In the genomic region with DNA sequence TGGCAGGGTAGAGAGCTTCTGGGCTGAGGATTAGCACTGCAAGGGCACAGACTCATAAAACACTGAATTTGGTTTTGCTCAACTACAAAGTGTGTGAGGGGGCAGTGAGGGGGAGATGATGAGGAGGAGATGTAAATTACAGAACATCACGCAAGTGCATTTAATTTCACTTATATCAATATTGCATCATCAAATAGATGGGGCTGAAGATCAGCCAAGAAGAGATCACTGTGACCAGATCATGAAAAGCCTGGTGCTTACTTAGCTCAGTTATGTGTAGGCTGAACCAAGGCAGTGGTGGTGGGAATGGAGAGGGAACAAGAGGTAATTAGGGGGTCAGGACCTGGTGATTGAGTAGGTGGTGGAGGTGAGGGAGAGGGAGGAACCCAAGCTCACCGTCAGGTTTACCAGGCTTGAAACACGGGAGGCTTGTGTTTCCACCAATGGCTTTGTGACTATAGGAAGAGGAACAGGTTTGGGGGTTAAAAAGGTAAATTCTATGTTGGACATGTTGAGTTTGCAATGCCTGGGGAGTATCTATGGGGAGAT, we compare ENCODE assay signal across 17 cellular contexts. TPM values are rescaled to one million over a fixed set of nuclear protein-coding genes. Genes with fewer than 3 reads are reported as not detected.
DNase-seq lines count a peak whose midpoint lies in the region; ATAC-seq, FAIRE-seq and TF ChIP-seq lines count a peak whose summit lies in the region.
"Had no signal": no experiment of that assay in that cellular context is flagged by ENCODE, and none has a peak within 500 bp of the region (broad histone marks: within the 10 kb centered on the region; RNA-seq: fewer than 3 reads in every experiment).

No MANE protein-coding gene starts in this region.

- H3K4me3 ChIP-seq in H1 (ENCODE audit: extremely low read depth in 1 of 4, insufficient read depth in 2 of 4, low read depth in 3 of 4, low read length in 4 of 4): no peak overlapping the region
- H3K4me3 ChIP-seq: GM12878, GM23248 had no signal

- FAIRE-seq in H1 (lab: Jason Lieb, UNC): no peak
- FAIRE-seq: GM12878, GM18507 had no signal

- CTCF ChIA-PET in CD4-positive, alpha-beta T cell (lab: Charles Lee): interaction anchor here (1.2 kb wide), 1 partner anchor 57 kb away, joined by 3 read pairs; no protein-coding TSS in a partner anchor
- CTCF ChIA-PET in H1 (lab: Charles Lee; ENCODE audit: partially characterized antibody) (interaction anchor here (0.7 to 3.3 kb wide), 6 partner anchors 9 to 148 kb away, joined by 3 to 9 read pairs (median 4); no protein-coding TSS in a partner anchor), HEK293T (lab: Yijun Ruan, JAX) (interaction anchor here (0.7 to 1.3 kb wide), 2 partner anchors 14 to 112 kb away, joined by 3 to 5 read pairs; no protein-coding TSS in a partner anchor)

- TF ChIP-seq EP300 in H1 (IDR thresholded peaks at IDR 0.05; ENCODE audit: borderline replicate concordance in 1 of 2, low read depth in 2 of 2, low read length in 2 of 2): no peak

- peaks cover 11% of the 10 kb centered on the region for H3K27me3 Mint-ChIP-seq in CD4-positive, alpha-beta T cell
- no peaks in the 10 kb centered on the region; the same call in 1 of the 2 replicates for H3K27me3 Mint-ChIP-seq in H9 (ENCODE audit: low read depth)
- H3K27me3 Mint-ChIP-seq in neural crest cell (ENCODE audit: low read depth): peaks cover 22% of the 10 kb centered on the region

- H2BK5ac ChIP-seq in H9 (ENCODE audit: insufficient read length, low read length) (no peak overlapping the region), H1 (ENCODE audit: low read depth, low read length) (no peak overlapping the region)

- no CpG with 5 or more reads among the region's 3 CpGs for WGBS in H9 (ENCODE audit: extremely low coverage, insufficient read length, low lambda C conversion rate)
- WGBS in H1 (ENCODE audit: extremely low coverage in 1 of 2, insufficient coverage in 1 of 2, insufficient read length in 1 of 2, insufficient replicate concordance in 2 of 2, low coverage in 1 of 2, low lambda C conversion rate in 2 of 2, missing lambda C conversion rate in 1 of 2), 2 experiments: 84% methylated on average over 3 of the region's 3 CpGs; no CpG with 5 or more reads in 1 of the 2 experiments

- no peak for TF ChIP-seq RAD21 in H1 (IDR thresholded peaks at IDR 0.05 in 1 of 2, conservative IDR thresholded peaks at IDR 0.05 in 1 of 2; ENCODE audit: low read depth in 2 of 2, low read length in 2 of 2)

- no peak overlapping the region for H4K5ac ChIP-seq in H9 (ENCODE audit: insufficient read length, low read depth, low read length)
- H4K5ac ChIP-seq in H1 (ENCODE audit: insufficient read length, low read depth, low read length): no peak overlapping the region

- H3K23me2 ChIP-seq in H9 (ENCODE audit: insufficient read length, low read depth, low read length, poor library complexity, severe bottlenecking) (peaks cover 6% of the 10 kb centered on the region), H1 (ENCODE audit: low read depth, low read length) (peaks cover 7% of the 10 kb centered on the region; the same call in 1 of the 2 replicates)

- H3K79me2 ChIP-seq in H9 (ENCODE audit: insufficient read depth, low read length) (no peaks in the 10 kb centered on the region), H1 (ENCODE audit: control insufficient read depth in 1 of 2, insufficient read depth in 2 of 2, low read length in 2 of 2) (no peaks in the 10 kb centered on the region)

- H2AK5ac ChIP-seq in H9 (ENCODE audit: insufficient read length, low read length) (no peak overlapping the region), H1 (ENCODE audit: low read depth, low read length) (peak overlapping the region; percentile 95; the same call in 1 of the 2 replicates)

- H3K27me3 ChIP-seq in CD4-positive, alpha-beta T cell (ENCODE audit: control insufficient read depth, insufficient read depth, low read length): no peaks in the 10 kb centered on the region
- H3K27me3 ChIP-seq in H9 (ENCODE audit: insufficient read depth, low read length): no peaks in the 10 kb centered on the region
- no peaks in the 10 kb centered on the region for H3K27me3 ChIP-seq in H1 (replicated peaks in 1 of 4; ENCODE audit: control insufficient read depth in 3 of 4, extremely low read depth in 1 of 4, insufficient read depth in 3 of 4, low read length in 3 of 4)

- peak overlapping the region; percentile 57 for H2BK12ac ChIP-seq in H9 (ENCODE audit: insufficient read length, low read depth, low read length)
- H2BK12ac ChIP-seq in H1 (ENCODE audit: low read depth, low read length): no peak overlapping the region; the same call in 1 of the 2 replicates

- H3K27ac Mint-ChIP-seq in CD4-positive, alpha-beta T cell: peak overlapping the region; percentile 4
- H3K27ac Mint-ChIP-seq in H9 (peak overlapping the region in 1 of 3 experiments; percentile 13; a peak in 2 of 7 replicates), neural crest cell (ENCODE audit: unreplicated experiment) (no peak overlapping the region)

- H3K36me3 Mint-ChIP-seq in CD4-positive, alpha-beta T cell (ENCODE audit: low read depth): no peaks in the 10 kb centered on the region
- H3K36me3 Mint-ChIP-seq in H9 (ENCODE audit: insufficient read depth in 1 of 3, low read depth in 3 of 3): no peaks in the 10 kb centered on the region
- H3K36me3 Mint-ChIP-seq in neural crest cell (ENCODE audit: low read depth): no peaks in the 10 kb centered on the region

- no peaks in the 10 kb centered on the region for H3K9me3 ChIP-seq in CD4-positive, alpha-beta T cell (ENCODE audit: control insufficient read depth, low read length)
- no peaks in the 10 kb centered on the region for H3K9me3 ChIP-seq in H9 (ENCODE audit: control insufficient read depth, low read depth, low read length)
- H3K9me3 ChIP-seq in H1 (ENCODE audit: insufficient read depth in 2 of 2, low read depth in 1 of 2, low read length in 1 of 2): no peaks in the 10 kb centered on the region

- no peak overlapping the region for H2BK15ac ChIP-seq in H9 (ENCODE audit: low read depth, low read length)
- H2BK15ac ChIP-seq in H1 (ENCODE audit: low read length): no peak overlapping the region

- H3K9ac ChIP-seq in H9 (ENCODE audit: extremely low read depth, insufficient read length, low read length): no peak overlapping the region
- no peak overlapping the region for H3K9ac ChIP-seq in H1 (replicated peaks in 1 of 4; ENCODE audit: extremely low read depth in 1 of 4, low read depth in 3 of 4, low read length in 3 of 4)
- H3K9ac ChIP-seq: GM23248 had no signal

- no peak for TF ChIP-seq CTCF in CD4-positive, alpha-beta T cell (IDR thresholded peaks at IDR 0.05)
- TF ChIP-seq CTCF in H9 (conservative IDR thresholded peaks at IDR 0.05) (no peak), H1 (IDR thresholded peaks at IDR 0.05; ENCODE audit: control extremely low read depth in 1 of 3, insufficient read depth in 1 of 3, low read depth in 1 of 3, low read length in 3 of 3) (no peak), neural crest cell (conservative IDR thresholded peaks at IDR 0.05) (no peak)

- H3K56ac ChIP-seq in H9 (ENCODE audit: insufficient read length, low read depth, low read length): no peak overlapping the region
- no peak overlapping the region for H3K56ac ChIP-seq in H1 (replicated peaks; ENCODE audit: insufficient read length, low read depth, low read length)

- H3K4me1 Mint-ChIP-seq in CD4-positive, alpha-beta T cell (ENCODE audit: low read depth): peaks cover 6% of the 10 kb centered on the region
- H3K4me1 Mint-ChIP-seq in H9 (peaks cover 19 to 22% of the 10 kb centered on the region in 2 experiments), neural crest cell (peaks cover 14% of the 10 kb centered on the region)

- H3K23ac ChIP-seq in H9 (ENCODE audit: insufficient read length, low read depth, low read length): no peak overlapping the region
- H3K23ac ChIP-seq in H1 (ENCODE audit: insufficient read length): no peak overlapping the region

- no peak overlapping the region for H4K8ac ChIP-seq in H9 (replicated peaks; ENCODE audit: insufficient read length, low read depth, low read length)
- H4K8ac ChIP-seq in H1 (ENCODE audit: extremely low read depth, insufficient read depth, low read length): no peak overlapping the region

- H3K79me1 ChIP-seq in H9 (ENCODE audit: insufficient read depth, low read depth, low read length, poor library complexity, severe bottlenecking) (no peaks in the 10 kb centered on the region), H1 (ENCODE audit: low read depth, low read length) (no peaks in the 10 kb centered on the region)

- POLR2A ChIA-PET in CD4-positive, alpha-beta T cell (lab: Charles Lee): interaction anchor here (0.7 to 1.5 kb wide), 5 partner anchors 8 to 163 kb away, joined by 3 read pairs; a partner anchor contains a TSS
- POLR2A ChIA-PET in H1 (lab: Charles Lee; ENCODE audit: partially characterized antibody) (interaction anchor here (0.6 to 11.0 kb wide), 10 partner anchors 11 to 165 kb away, joined by 3 to 351 read pairs (median 4); a partner anchor contains a TSS), HEK293T (lab: Yijun Ruan, JAX) (interaction anchor here (0.9 to 1.1 kb wide), 2 partner anchors 162 to 163 kb away, joined by 3 to 4 read pairs; a partner anchor contains a TSS)

- H3K18ac ChIP-seq in H9 (ENCODE audit: insufficient read length, low read depth, low read length): no peak overlapping the region
- H3K18ac ChIP-seq in H1 (ENCODE audit: extremely low read depth, low read length): no peak overlapping the region

- H3K9me3 Mint-ChIP-seq in CD4-positive, alpha-beta T cell: no peaks in the 10 kb centered on the region
- no peaks in the 10 kb centered on the region for H3K9me3 Mint-ChIP-seq in H9
- H3K9me3 Mint-ChIP-seq in neural crest cell: no peaks in the 10 kb centered on the region

- no peak overlapping the region for H3K4me3 Mint-ChIP-seq in CD4-positive, alpha-beta T cell
- no peak overlapping the region for H3K4me3 Mint-ChIP-seq in H9
- peak overlapping the region; percentile 2 for H3K4me3 Mint-ChIP-seq in neural crest cell

- no peaks in the 10 kb centered on the region for H4K20me1 ChIP-seq in H9 (ENCODE audit: control insufficient read depth, insufficient read depth, insufficient read length)
- no peaks in the 10 kb centered on the region for H4K20me1 ChIP-seq in H1 (replicated peaks in 1 of 2; ENCODE audit: control insufficient read depth in 1 of 2, insufficient read depth in 2 of 2, low read length in 2 of 2)

- H2BK120ac ChIP-seq in H9 (ENCODE audit: low read depth, low read length, poor library complexity, severe bottlenecking) (no peak overlapping the region), H1 (replicated peaks; ENCODE audit: low read depth, low read length) (no peak overlapping the region)

- H3T11ph ChIP-seq in H9 (ENCODE audit: low read length): no peak overlapping the region

- no peak overlapping the region for H3K14ac ChIP-seq in H9 (ENCODE audit: insufficient read depth, low read length)
- no peak overlapping the region for H3K14ac ChIP-seq in H1 (ENCODE audit: insufficient read length)

- no peaks in the 10 kb centered on the region for H3K36me3 ChIP-seq in H1 (ENCODE audit: control insufficient read depth in 2 of 4, insufficient read depth in 4 of 4, low read length in 3 of 4)

- H3K4ac ChIP-seq in H9 (ENCODE audit: low read depth, low read length): no peak overlapping the region
- H3K4ac ChIP-seq in H1 (replicated peaks; ENCODE audit: insufficient read length, low read depth, low read length): no peak overlapping the region

- H4K91ac ChIP-seq in H9 (ENCODE audit: insufficient read length, low read depth, low read length): no peak overlapping the region
- no peak overlapping the region for H4K91ac ChIP-seq in H1 (replicated peaks; ENCODE audit: insufficient read length, low read length)

- H2BK20ac ChIP-seq in H9 (ENCODE audit: low read depth, low read length, poor library complexity, severe bottlenecking) (no peak overlapping the region), H1 (ENCODE audit: low read length) (0 out of 2 replicates have a peak overlapping the region, but pooled peaks have one; percentile 50)

- H3K4me1 ChIP-seq in H9 (ENCODE audit: insufficient read depth, low read length) (no peaks in the 10 kb centered on the region), H1 (replicated peaks in 1 of 4; ENCODE audit: control insufficient read depth in 3 of 4, insufficient read depth in 4 of 4, low read length in 3 of 4) (peaks cover 0 to 11% (median 6%) of the 10 kb centered on the region in 4 experiments)

- H3K4me2 ChIP-seq in H9 (ENCODE audit: insufficient read depth, insufficient read length, low read length) (no peak overlapping the region), H1 (ENCODE audit: insufficient read depth in 1 of 2, low read depth in 2 of 2, low read length in 2 of 2) (no peak overlapping the region)

- ATAC-seq in CD4-positive, alpha-beta T cell (ENCODE audit: poor library complexity): no peak
- ATAC-seq in HG02884 (IDR thresholded peaks at IDR 0.05; ENCODE audit: unreplicated experiment): no peak
- ATAC-seq: GM12878 had no signal

- H2AFZ ChIP-seq in H9 (ENCODE audit: low read length) (no peak overlapping the region), H1 (ENCODE audit: low read length) (no peak overlapping the region)
- H2AFZ ChIP-seq: GM23248 had no signal

- intact Hi-C loops in CD4-positive, alpha-beta T cell (cut with DNase I, micrococcal nuclease): no loop called here

- H3K27ac ChIP-seq in CD4-positive, alpha-beta T cell (ENCODE audit: low read depth, low read length): no peak overlapping the region
- H3K27ac ChIP-seq in H9 (ENCODE audit: insufficient read length, low read depth, low read length) (no peak overlapping the region), H1 (ENCODE audit: low read depth, low read length) (no peak overlapping the region)
- H3K27ac ChIP-seq: GM23248 had no signal

- no peak for TF ChIP-seq POLR2A in H1 (IDR thresholded peaks at IDR 0.05; ENCODE audit: control extremely low read depth in 1 of 2, low read depth in 2 of 2, low read length in 2 of 2)

- DNase-seq in CD4-positive, alpha-beta T cell: no peak
- DNase-seq in H9 (no peak), H1 (ENCODE audit: low read depth in 1 of 2, low spot score in 2 of 2) (no peak), neural crest cell (ENCODE audit: low read depth, low spot score) (no peak), DMS79 treated with DMSO at 0.1 percent for 48 hours (lab: John Stamatoyannopoulos, UW) (no peak), HEK293T (ENCODE audit: extremely low spot score) (no peak), NCI-H1105 treated with DMSO at 0.1 percent for 48 hours (lab: John Stamatoyannopoulos, UW) (no peak)
- DNase-seq: GDM1, GM23248, NCI-H1048, NCI-H2107, NCI-H345, NCI-H526, SHP77 treated with DMSO at 0.1 percent for 48 hours had no signal

RNA-seq across cellular contexts. Expression of a gene that starts 11.3 kb away (rescaled TPM):
- total RNA-seq in CD4-positive, alpha-beta T cell: 1,000 to 10,000 TPM; 1,565 to 1,685 TPM
- total RNA-seq in H9 (2021) (28.1 and 33.9 TPM in 2 replicates), neural crest cell (3.8 and 5.8 TPM in 2 replicates)
- total RNA-seq in H1 (2021; fragmentation: NEBNext Ultra II Directional; extraction: Animal tissue kit (Norgen Biotek cat#: 25700)): 51.5 and 51.8 TPM in 2 replicates
- 50.2 and 74.5 TPM in 2 replicates for polyA plus RNA-seq in H1 (2011; rRNA removed)
- 29.8 TPM for polyA plus RNA-seq in H1 (2011; cell fraction: cytosol; rRNA removed)
- 236 TPM for polyA plus RNA-seq in H1 (2011; cell fraction: nucleus; rRNA removed)
- 36.4 to 90.0 TPM (median 56.1 TPM) in 4 replicates for polyA plus RNA-seq in H1 (2012, experiment 1 of 2)
- 60.5 TPM for polyA plus RNA-seq in H1 (2012, experiment 2 of 2)
- polyA plus RNA-seq in H1 (2013, experiment 1 of 2): 8.6 TPM
- polyA plus RNA-seq in H1 (2013, experiment 2 of 2): 8.3 TPM
- 35.8 and 91.1 TPM in 2 replicates for polyA minus RNA-seq in H1 (2011; rRNA and poly(A)+ RNA removed)
- polyA minus RNA-seq in H1 (2011; cell fraction: cytosol; rRNA and poly(A)+ RNA removed): 38.5 TPM
- 604 TPM for polyA minus RNA-seq in H1 (2011; cell fraction: nucleus; rRNA and poly(A)+ RNA removed)

Comparison
In these comparisons a context has a peak if more than half of its experiments do, and no peak if none do; other contexts are left out.
1. RNA of a gene that starts 11.3 kb away (total RNA-seq): 1,565 to 1,685 TPM in CD4-positive, alpha-beta T cell; 51.5 to 51.8 TPM in H1, 28.1 to 33.9 TPM in H9 and 3.8 to 5.8 TPM in neural crest cell; every median in the first group is over 10 times any median in the second.